8 cellular contexts compared by ENCODE assay signal in the genomic region with DNA sequence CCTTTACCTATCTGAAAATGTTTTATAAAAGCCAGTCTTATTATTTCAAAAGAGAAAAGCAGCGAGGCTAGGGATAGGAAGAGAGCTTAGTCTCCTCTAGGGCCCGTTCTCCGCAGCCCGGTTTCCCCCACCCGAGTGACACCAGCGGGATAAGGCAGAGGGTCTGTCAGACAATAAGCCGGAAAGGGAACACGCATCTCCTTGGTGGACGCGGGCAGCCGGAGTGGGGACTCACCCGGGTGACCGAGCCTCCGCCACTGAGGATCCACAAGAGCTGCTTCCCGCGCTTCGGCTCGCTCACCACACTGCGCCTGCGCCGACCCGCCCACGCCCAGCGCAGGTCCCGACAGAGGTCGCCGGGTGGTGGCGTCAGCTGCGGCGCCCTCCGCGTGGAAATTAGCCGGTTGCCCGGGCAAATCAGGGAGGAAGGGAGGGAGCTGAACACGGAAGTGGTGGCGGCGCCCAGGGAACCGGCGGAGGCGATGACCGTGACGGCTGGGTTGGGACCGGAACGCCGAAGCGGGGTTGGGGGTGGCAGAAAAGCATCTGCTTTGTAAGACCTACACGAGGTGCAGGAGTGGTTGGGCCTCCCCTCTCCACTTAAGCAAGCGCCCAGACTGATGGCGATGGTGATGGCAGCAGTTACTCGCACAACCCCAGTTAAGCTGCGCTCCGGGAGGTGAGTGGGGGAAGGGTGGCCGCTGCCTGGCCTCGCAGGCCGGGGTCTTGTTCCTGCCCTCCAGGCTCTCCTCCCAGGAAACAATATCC. TPM values are rescaled to one million over a fixed set of nuclear protein-coding genes. Genes with fewer than 3 reads are reported as not detected.
DNase-seq lines count a peak whose midpoint lies in the region; FAIRE-seq and TF ChIP-seq lines count a peak whose summit lies in the region.

SOCS4 (plus strand) TSS at position 444 of the 768 bp plus-strand sequence. CDS start 15,806 bp downstream, outside the sequence.
WDHD1 (minus strand) TSS at position 307 of the 768 bp plus-strand sequence. CDS start 312 bp downstream, outside the sequence.

- H3K36me3 ChIP-seq in neuronal stem cell (replicated peaks in 1 of 2; ENCODE audit: control insufficient read depth in 2 of 2, insufficient read depth in 2 of 2, low read length in 2 of 2) (peaks cover 2 to 35% of the 10 kb centered on the region in 2 donors), subcutaneous abdominal adipose tissue (ENCODE audit: control insufficient read depth in 5 of 5, insufficient read depth in 5 of 5, low read length in 5 of 5) (no peaks in the 10 kb centered on the region)

- H3K27me3 ChIP-seq in neuronal stem cell (ENCODE audit: control insufficient read depth in 3 of 3, insufficient read depth in 3 of 3, low read depth in 1 of 3, low read length in 3 of 3) (no peaks in the 10 kb centered on the region), subcutaneous abdominal adipose tissue (ENCODE audit: control insufficient read depth in 5 of 5, insufficient read depth in 4 of 5, low read length in 5 of 5) (no peaks in the 10 kb centered on the region)

- H3K9me3 ChIP-seq in neuronal stem cell (replicated peaks in 1 of 2; ENCODE audit: control insufficient read depth in 2 of 2, insufficient read depth in 1 of 2, low read depth in 1 of 2, low read length in 2 of 2) = no peaks in the 10 kb centered on the region
- no peaks in the 10 kb centered on the region for H3K9me3 ChIP-seq in subcutaneous abdominal adipose tissue (ENCODE audit: control insufficient read depth in 5 of 5, low read length in 5 of 5)

- peak within 1 kb of the TSS; percentile 95 for H3K4me3 Mint-ChIP-seq in HFFc6

- H2BK12ac ChIP-seq in neuronal stem cell (ENCODE audit: low read length) = no peak within 1 kb of the TSS

- in situ Hi-C loops in SK-MEL-5 (cut with HindIII; ENCODE audit: low pct_unique_long_range_greater_than_20kb, low sequenced_read_pairs) = no loop called here

- H3K4me3 ChIP-seq in GM08714 (ENCODE audit: low read length) = peak within 1 kb of the TSS; percentile 92
- peak within 1 kb of the TSS; percentile 71 to 94 for H3K4me3 ChIP-seq in neuronal stem cell (ENCODE audit: low read length in 2 of 2)
- H3K4me3 ChIP-seq in subcutaneous abdominal adipose tissue (ENCODE audit: low read depth in 1 of 5, low read length in 5 of 5) = peak within 1 kb of the TSS; percentile 94 to 100 (median 100)

- H2BK15ac ChIP-seq in neuronal stem cell (ENCODE audit: low read length) = no peak within 1 kb of the TSS

- peak within 1 kb of the TSS; percentile 86 for H3K23ac ChIP-seq in neuronal stem cell (ENCODE audit: low read depth, low read length, poor library complexity)

- no peaks in the 10 kb centered on the region for H3K79me1 ChIP-seq in neuronal stem cell (ENCODE audit: low read depth, low read length)

- peak within 1 kb of the TSS; percentile 93 for H3K9ac ChIP-seq in neuronal stem cell (ENCODE audit: low read depth, low read length, poor library complexity)
- H3K9ac ChIP-seq in subcutaneous abdominal adipose tissue (ENCODE audit: low read length in 5 of 5) = peak within 1 kb of the TSS; percentile 84 to 93 (median 89)

- peak; percentile 93 for DNase-seq in HFFc6
- DNase-seq in NAMALWA (ENCODE audit: low spot score) = peak; percentile 89
- DNase-seq in SK-MEL-5 (ENCODE audit: low read depth, low spot score) = peak; percentile 89
- peak; percentile 98 for DNase-seq in activated naive CD4-positive, alpha-beta T cell treated with Interleukin-2 at 50 U/mL for 16 hours
- peak; percentile 83 to 86 for DNase-seq in frontal cortex (ENCODE audit: low spot score in 2 of 2)
- DNase-seq in neuronal stem cell (ENCODE audit: low spot score) = peak; percentile 90

- no peak within 1 kb of the TSS for H4K8ac ChIP-seq in neuronal stem cell (ENCODE audit: low read depth, low read length)

- H3K4me1 ChIP-seq in neuronal stem cell (ENCODE audit: control insufficient read depth in 2 of 2, insufficient read depth in 1 of 2, low read depth in 1 of 2, low read length in 2 of 2) = peaks cover 5 to 10% of the 10 kb centered on the region in 2 donors
- H3K4me1 ChIP-seq in subcutaneous abdominal adipose tissue (ENCODE audit: control insufficient read depth in 5 of 5, insufficient read depth in 5 of 5, low read length in 5 of 5) = peaks cover 0 to 34% (median 27%) of the 10 kb centered on the region in 5 donors

- H3K18ac ChIP-seq in neuronal stem cell (ENCODE audit: low read length) = peak within 1 kb of the TSS; percentile 96

- peak within 1 kb of the TSS; percentile 94 for H3K27ac Mint-ChIP-seq in HFFc6

- no peak within 1 kb of the TSS for H2BK120ac ChIP-seq in neuronal stem cell (ENCODE audit: low read depth, low read length)

- FAIRE-seq in frontal cortex (lab: Jason Lieb, UNC) = no peak

- TF ChIP-seq CTCF in HFFc6 (IDR thresholded peaks at IDR 0.05) = peak; percentile 39

- no peak within 1 kb of the TSS for H2AK5ac ChIP-seq in neuronal stem cell (ENCODE audit: low read depth, low read length)

- no peaks in the 10 kb centered on the region for H3K9me3 Mint-ChIP-seq in HFFc6

- no CpG with 5 or more reads among the region's 55 CpGs for WGBS in neuronal stem cell (ENCODE audit: extremely low coverage in 2 of 2, insufficient read length in 2 of 2, insufficient replicate concordance in 1 of 2), 2 donors

- H3K27ac ChIP-seq in neuronal stem cell (replicated peaks; ENCODE audit: low read length) (peak within 1 kb of the TSS; percentile 84), subcutaneous abdominal adipose tissue (ENCODE audit: low read depth, low read length) (peak within 1 kb of the TSS; percentile 72)

- no peak within 1 kb of the TSS for H2BK5ac ChIP-seq in neuronal stem cell (ENCODE audit: low read length)

- H3K14ac ChIP-seq in neuronal stem cell (ENCODE audit: low read length) = no peak within 1 kb of the TSS

- H3K4ac ChIP-seq in neuronal stem cell (ENCODE audit: low read length) = no peak within 1 kb of the TSS

- H3K4me2 ChIP-seq in neuronal stem cell (ENCODE audit: insufficient read depth, low read length, poor library complexity, severe bottlenecking) = peak within 1 kb of the TSS; percentile 78

- no peaks in the 10 kb centered on the region; the same call in 1 of the 2 replicates for H3K36me3 Mint-ChIP-seq in HFFc6 (ENCODE audit: low read depth)

- H2AFZ ChIP-seq in neuronal stem cell (ENCODE audit: low read length) = peak within 1 kb of the TSS; percentile 90

- peaks cover 63% of the 10 kb centered on the region for H3K4me1 Mint-ChIP-seq in HFFc6 (ENCODE audit: low read depth)

- no peaks in the 10 kb centered on the region; the same call in 1 of the 2 replicates for H3K27me3 Mint-ChIP-seq in HFFc6 (ENCODE audit: insufficient read depth)

- no peak within 1 kb of the TSS for H4K91ac ChIP-seq in neuronal stem cell (ENCODE audit: low read depth, low read length, poor library complexity)

RNA-seq across cellular contexts. Expression of gene SOCS4, which starts in this region (rescaled TPM):
- 10 to 100 TPM; 22.1 to 26.2 (median 23.6) TPM for total RNA-seq in HFFc6 (2021; fragmentation: NEBNext Ultra II Directional; extraction: Animal tissue kit (Norgen Biotek cat#: 25700))
- 15.7 and 16.4 TPM in 2 replicates for total RNA-seq in SK-MEL-5 (2014; rRNA removed; shearing (Covaris generic))
- 9.2 and 11.7 TPM in 2 replicates for polyA plus RNA-seq in SK-MEL-5 (2015; cell fraction: cytosol; rRNA removed)
- 41.4 and 45.4 TPM in 2 replicates for polyA plus RNA-seq in SK-MEL-5 (2015; cell fraction: nucleus; rRNA removed)
- total RNA-seq in frontal cortex = 44.0 TPM
- polyA plus RNA-seq in neuronal stem cell (2013, experiment 1 of 2) = 11.3 TPM
- polyA plus RNA-seq in neuronal stem cell (2013, experiment 2 of 2) = 12.4 TPM

RNA-seq across cellular contexts. Expression of gene WDHD1, which starts in this region (rescaled TPM):
- 10 to 100 TPM in 5 of 6 experiments, 1 to 10 TPM in 1; 9.8 to 20.3 (median 17.8) TPM for total RNA-seq in HFFc6 (2021; fragmentation: NEBNext Ultra II Directional; extraction: Animal tissue kit (Norgen Biotek cat#: 25700))
- total RNA-seq in SK-MEL-5 (2014; rRNA removed; shearing (Covaris generic)) = 13.6 and 16.7 TPM in 2 replicates
- polyA plus RNA-seq in SK-MEL-5 (2015; cell fraction: cytosol; rRNA removed) = 8.5 and 16.5 TPM in 2 replicates
- 13.5 and 13.8 TPM in 2 replicates for polyA plus RNA-seq in SK-MEL-5 (2015; cell fraction: nucleus; rRNA removed)
- total RNA-seq in frontal cortex = 9.0 TPM
- 30.3 TPM for polyA plus RNA-seq in neuronal stem cell (2013, experiment 1 of 2)
- 31.4 TPM for polyA plus RNA-seq in neuronal stem cell (2013, experiment 2 of 2)

Comparison
In these comparisons a context has a peak if more than half of its experiments do, and no peak if none do; other contexts are left out.
1. Peak in every context shown above with its lines: DNase-seq, H3K4me3 ChIP-seq and H3K27ac ChIP-seq.